Comparison of ENCODE assay signal across 1 cellular context in the genomic region with DNA sequence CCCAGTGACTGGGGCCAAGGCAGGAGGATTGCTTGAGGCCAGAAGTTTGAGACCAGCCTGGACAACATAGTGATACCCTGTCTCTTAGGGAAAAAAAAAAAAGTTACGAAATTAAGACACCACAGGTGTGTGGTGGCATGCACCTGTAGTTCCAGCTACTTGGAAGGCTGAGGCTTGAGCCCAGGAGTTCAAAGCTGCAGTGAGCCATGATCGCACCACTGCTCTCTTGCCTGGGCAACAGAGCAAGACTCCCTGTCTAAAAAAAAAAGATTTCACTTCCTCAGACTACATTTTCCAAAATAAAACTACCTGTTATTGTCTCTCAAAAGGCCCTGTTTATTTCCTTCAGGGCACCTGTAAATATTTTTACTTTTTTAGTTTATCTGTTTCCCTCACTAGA.
TF ChIP-seq lines count a peak whose summit lies in the region.

No MANE protein-coding gene starts in this region.

TF ChIP-seq in WTC11, 78 proteins besides CTCF, POLR2A, EP300 and RAD21 (continued from another document):
- TF ChIP-seq, protein P1, sequence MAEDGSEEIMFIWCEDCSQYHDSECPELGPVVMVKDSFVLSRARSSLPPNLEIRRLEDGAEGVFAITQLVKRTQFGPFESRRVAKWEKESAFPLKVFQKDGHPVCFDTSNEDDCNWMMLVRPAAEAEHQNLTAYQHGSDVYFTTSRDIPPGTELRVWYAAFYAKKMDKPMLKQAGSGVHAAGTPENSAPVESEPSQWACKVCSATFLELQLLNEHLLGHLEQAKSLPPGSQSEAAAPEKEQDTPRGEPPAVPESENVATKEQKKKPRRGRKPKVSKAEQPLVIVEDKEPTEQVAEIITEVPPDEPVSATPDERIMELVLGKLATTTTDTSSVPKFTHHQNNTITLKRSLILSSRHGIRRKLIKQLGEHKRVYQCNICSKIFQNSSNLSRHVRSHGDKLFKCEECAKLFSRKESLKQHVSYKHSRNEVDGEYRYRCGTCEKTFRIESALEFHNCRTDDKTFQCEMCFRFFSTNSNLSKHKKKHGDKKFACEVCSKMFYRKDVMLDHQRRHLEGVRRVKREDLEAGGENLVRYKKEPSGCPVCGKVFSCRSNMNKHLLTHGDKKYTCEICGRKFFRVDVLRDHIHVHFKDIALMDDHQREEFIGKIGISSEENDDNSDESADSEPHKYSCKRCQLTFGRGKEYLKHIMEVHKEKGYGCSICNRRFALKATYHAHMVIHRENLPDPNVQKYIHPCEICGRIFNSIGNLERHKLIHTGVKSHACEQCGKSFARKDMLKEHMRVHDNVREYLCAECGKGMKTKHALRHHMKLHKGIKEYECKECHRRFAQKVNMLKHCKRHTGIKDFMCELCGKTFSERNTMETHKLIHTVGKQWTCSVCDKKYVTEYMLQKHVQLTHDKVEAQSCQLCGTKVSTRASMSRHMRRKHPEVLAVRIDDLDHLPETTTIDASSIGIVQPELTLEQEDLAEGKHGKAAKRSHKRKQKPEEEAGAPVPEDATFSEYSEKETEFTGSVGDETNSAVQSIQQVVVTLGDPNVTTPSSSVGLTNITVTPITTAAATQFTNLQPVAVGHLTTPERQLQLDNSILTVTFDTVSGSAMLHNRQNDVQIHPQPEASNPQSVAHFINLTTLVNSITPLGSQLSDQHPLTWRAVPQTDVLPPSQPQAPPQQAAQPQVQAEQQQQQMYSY (CRISPR knock-in tag; IDR thresholded peaks at IDR 0.05), result no peak
- TF ChIP-seq, protein P2, sequence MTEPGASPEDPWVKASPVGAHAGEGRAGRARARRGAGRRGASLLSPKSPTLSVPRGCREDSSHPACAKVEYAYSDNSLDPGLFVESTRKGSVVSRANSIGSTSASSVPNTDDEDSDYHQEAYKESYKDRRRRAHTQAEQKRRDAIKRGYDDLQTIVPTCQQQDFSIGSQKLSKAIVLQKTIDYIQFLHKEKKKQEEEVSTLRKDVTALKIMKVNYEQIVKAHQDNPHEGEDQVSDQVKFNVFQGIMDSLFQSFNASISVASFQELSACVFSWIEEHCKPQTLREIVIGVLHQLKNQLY (CRISPR knock-in tag; IDR thresholded peaks at IDR 0.05), result no peak
